ENCODE assay signal across 1 cellular context in genomic region chr11:11841605-11842425, GRCh38.
TF ChIP-seq lines count a peak whose summit lies in the region.

A gene with protein sequence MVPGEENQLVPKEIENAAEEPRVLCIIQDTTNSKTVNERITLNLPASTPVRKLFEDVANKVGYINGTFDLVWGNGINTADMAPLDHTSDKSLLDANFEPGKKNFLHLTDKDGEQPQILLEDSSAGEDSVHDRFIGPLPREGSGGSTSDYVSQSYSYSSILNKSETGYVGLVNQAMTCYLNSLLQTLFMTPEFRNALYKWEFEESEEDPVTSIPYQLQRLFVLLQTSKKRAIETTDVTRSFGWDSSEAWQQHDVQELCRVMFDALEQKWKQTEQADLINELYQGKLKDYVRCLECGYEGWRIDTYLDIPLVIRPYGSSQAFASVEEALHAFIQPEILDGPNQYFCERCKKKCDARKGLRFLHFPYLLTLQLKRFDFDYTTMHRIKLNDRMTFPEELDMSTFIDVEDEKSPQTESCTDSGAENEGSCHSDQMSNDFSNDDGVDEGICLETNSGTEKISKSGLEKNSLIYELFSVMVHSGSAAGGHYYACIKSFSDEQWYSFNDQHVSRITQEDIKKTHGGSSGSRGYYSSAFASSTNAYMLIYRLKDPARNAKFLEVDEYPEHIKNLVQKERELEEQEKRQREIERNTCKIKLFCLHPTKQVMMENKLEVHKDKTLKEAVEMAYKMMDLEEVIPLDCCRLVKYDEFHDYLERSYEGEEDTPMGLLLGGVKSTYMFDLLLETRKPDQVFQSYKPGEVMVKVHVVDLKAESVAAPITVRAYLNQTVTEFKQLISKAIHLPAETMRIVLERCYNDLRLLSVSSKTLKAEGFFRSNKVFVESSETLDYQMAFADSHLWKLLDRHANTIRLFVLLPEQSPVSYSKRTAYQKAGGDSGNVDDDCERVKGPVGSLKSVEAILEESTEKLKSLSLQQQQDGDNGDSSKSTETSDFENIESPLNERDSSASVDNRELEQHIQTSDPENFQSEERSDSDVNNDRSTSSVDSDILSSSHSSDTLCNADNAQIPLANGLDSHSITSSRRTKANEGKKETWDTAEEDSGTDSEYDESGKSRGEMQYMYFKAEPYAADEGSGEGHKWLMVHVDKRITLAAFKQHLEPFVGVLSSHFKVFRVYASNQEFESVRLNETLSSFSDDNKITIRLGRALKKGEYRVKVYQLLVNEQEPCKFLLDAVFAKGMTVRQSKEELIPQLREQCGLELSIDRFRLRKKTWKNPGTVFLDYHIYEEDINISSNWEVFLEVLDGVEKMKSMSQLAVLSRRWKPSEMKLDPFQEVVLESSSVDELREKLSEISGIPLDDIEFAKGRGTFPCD (N-terminal part only) (plus strand): TSS chr11:11841972. CDS start chr11:11842186, 214 bp downstream.

TF ChIP-seq in HepG2, 621 proteins besides CTCF, POLR2A, EP300 and RAD21 (continued from another document and continues in another):
- TF ChIP-seq CENPBD1 (CRISPR knock-in tag; IDR thresholded peaks at IDR 0.05; ENCODE audit: borderline replicate concordance, low read depth) (no peak), ZNF841 (CRISPR knock-in tag; IDR thresholded peaks at IDR 0.05; ENCODE audit: borderline replicate concordance) (no peak), FOXK1 (CRISPR knock-in tag; IDR thresholded peaks at IDR 0.05; ENCODE audit: borderline replicate concordance, low read depth) (no peak), BRD4 (CRISPR knock-in tag; IDR thresholded peaks at IDR 0.05) (peak; percentile 62; the same call in 1 of the 2 replicates), SMARCE1 (IDR thresholded peaks at IDR 0.05; ENCODE audit: borderline replicate concordance) (no peak), BATF2 (CRISPR knock-in tag; IDR thresholded peaks at IDR 0.05) (0 out of 2 replicates have a peak, but pooled peaks have one; percentile 43), ZNF234 (CRISPR knock-in tag; conservative IDR thresholded peaks at IDR 0.05) (peak; percentile 82; the same call in 1 of the 2 replicates), ZNF101 (CRISPR knock-in tag; IDR thresholded peaks at IDR 0.05; ENCODE audit: borderline replicate concordance, low read depth) (no peak), MBD4 (IDR thresholded peaks at IDR 0.05; ENCODE audit: borderline replicate concordance, low read length) (no peak), ZNF274 (CRISPR knock-in tag; IDR thresholded peaks at IDR 0.05) (peak; percentile 37), NFE2L1 (CRISPR knock-in tag; IDR thresholded peaks at IDR 0.05; ENCODE audit: borderline replicate concordance) (no peak), HNF4A (CRISPR knock-in tag; IDR thresholded peaks at IDR 0.05) (no peak), KDM2A (CRISPR knock-in tag; IDR thresholded peaks at IDR 0.05; ENCODE audit: borderline replicate concordance, low read depth) (peak; percentile 95), SOX13 (IDR thresholded peaks at IDR 0.05) (peak; percentile 54; the same call in 1 of the 2 replicates), SOX13 (CRISPR knock-in tag; conservative IDR thresholded peaks at IDR 0.05 in 1 of 2, IDR thresholded peaks at IDR 0.05 in 1 of 2) (peak in 1 of 2 experiments; percentile 31; a peak in 1 of 4 replicates), FOXP1 (IDR thresholded peaks at IDR 0.05) (no peak), FOXP1 (CRISPR knock-in tag; IDR thresholded peaks at IDR 0.05) (peak; percentile 9; the same call in 1 of the 2 replicates), ZSCAN22 (CRISPR knock-in tag; IDR thresholded peaks at IDR 0.05) (no peak), ZBTB40 (IDR thresholded peaks at IDR 0.05) (no peak), ZBTB40 (CRISPR knock-in tag; IDR thresholded peaks at IDR 0.05) (peak; percentile 89), ISL2 (CRISPR knock-in tag; IDR thresholded peaks at IDR 0.05) (peak; percentile 47; the same call in 1 of the 2 replicates), CHD2 (IDR thresholded peaks at IDR 0.05; ENCODE audit: low read depth, low read length) (peak; percentile 96), KAT2B (IDR thresholded peaks at IDR 0.05; ENCODE audit: borderline replicate concordance, low read depth, low read length) (peak; percentile 57), ZNF629 (CRISPR knock-in tag; conservative IDR thresholded peaks at IDR 0.05) (no peak), ZNF598 (CRISPR knock-in tag; IDR thresholded peaks at IDR 0.05; ENCODE audit: borderline replicate concordance) (no peak), ZNF503 (CRISPR knock-in tag; IDR thresholded peaks at IDR 0.05) (peak; percentile 52; the same call in 1 of the 2 replicates), ZFP41 (CRISPR knock-in tag; IDR thresholded peaks at IDR 0.05; ENCODE audit: borderline replicate concordance) (peak; percentile 91; the same call in 1 of the 2 replicates), ATRX (CRISPR knock-in tag; IDR thresholded peaks at IDR 0.05; ENCODE audit: borderline replicate concordance) (no peak; the same call in 1 of the 2 replicates), LRRFIP1 (CRISPR knock-in tag; conservative IDR thresholded peaks at IDR 0.05) (no peak), DBP (CRISPR knock-in tag; IDR thresholded peaks at IDR 0.05; ENCODE audit: not compliant biosample characterization) (no peak), FOSL2 (CRISPR knock-in tag; IDR thresholded peaks at IDR 0.05) (peak; percentile 34), FOXM1 (CRISPR knock-in tag; IDR thresholded peaks at IDR 0.05) (no peak), ZFP37 (CRISPR knock-in tag; IDR thresholded peaks at IDR 0.05; ENCODE audit: borderline replicate concordance) (no peak), RFXAP (CRISPR knock-in tag; IDR thresholded peaks at IDR 0.05; ENCODE audit: borderline replicate concordance) (no peak), ZNF616 (CRISPR knock-in tag; IDR thresholded peaks at IDR 0.05; ENCODE audit: low read depth) (peak; percentile 81), ZNF30 (CRISPR knock-in tag; IDR thresholded peaks at IDR 0.05) (0 out of 2 replicates have a peak, but pooled peaks have one; percentile 84), PCBP1 (IDR thresholded peaks at IDR 0.05; ENCODE audit: borderline replicate concordance, low read depth, low read length) (no peak), TAF1 (CRISPR knock-in tag; IDR thresholded peaks at IDR 0.05) (peak; percentile 92), STAT5B (CRISPR knock-in tag; IDR thresholded peaks at IDR 0.05) (no peak)
- TF ChIP-seq, protein P1, sequence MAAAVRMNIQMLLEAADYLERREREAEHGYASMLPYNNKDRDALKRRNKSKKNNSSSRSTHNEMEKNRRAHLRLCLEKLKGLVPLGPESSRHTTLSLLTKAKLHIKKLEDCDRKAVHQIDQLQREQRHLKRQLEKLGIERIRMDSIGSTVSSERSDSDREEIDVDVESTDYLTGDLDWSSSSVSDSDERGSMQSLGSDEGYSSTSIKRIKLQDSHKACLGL (CRISPR knock-in tag; IDR thresholded peaks at IDR 0.05) = peak; percentile 92; the same call in 1 of the 2 replicates
- TF ChIP-seq, protein P2, sequence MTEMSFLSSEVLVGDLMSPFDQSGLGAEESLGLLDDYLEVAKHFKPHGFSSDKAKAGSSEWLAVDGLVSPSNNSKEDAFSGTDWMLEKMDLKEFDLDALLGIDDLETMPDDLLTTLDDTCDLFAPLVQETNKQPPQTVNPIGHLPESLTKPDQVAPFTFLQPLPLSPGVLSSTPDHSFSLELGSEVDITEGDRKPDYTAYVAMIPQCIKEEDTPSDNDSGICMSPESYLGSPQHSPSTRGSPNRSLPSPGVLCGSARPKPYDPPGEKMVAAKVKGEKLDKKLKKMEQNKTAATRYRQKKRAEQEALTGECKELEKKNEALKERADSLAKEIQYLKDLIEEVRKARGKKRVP (CRISPR knock-in tag; IDR thresholded peaks at IDR 0.05) = peak in 1 of 2 experiments; percentile 65; a peak in 2 of 4 replicates
